In the genomic region with DNA sequence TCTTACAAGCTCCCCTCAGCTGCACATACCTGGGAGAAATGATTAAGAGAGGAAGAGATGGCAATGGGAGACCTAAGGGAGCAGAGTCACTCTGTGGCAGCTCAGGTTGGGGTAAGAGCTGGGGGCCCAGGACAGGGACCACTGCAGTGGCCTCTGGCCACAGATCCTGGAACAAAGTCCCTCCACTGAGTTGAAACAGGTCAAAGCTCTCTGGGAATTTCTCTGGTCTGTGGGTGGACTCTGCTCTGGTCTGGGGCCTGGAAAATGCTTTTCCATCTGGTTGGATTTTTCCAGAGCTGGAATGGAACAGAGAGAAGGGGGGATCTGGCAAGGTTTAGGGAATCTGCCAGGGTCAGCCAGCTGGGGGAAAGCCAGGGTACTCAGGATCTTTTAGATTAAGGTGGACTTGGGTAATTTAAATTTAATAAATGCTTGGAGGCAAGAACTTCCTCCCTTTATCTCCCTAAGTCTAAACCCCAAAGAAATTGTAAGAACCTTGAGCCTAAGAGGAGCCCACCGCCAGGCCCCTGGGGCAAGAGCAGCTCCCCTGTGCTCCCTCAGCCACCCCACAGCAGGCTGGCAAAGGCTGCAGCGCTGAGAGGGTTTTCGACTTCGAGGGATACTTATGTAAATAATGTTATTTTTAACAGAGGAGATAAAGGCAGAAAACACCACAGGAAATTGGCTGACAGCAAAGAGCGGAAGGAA, we compare ENCODE assay signal across 1 cellular context.
TF ChIP-seq lines count a peak whose summit lies in the region.

No MANE protein-coding gene starts in this region.

TF ChIP-seq in K562, 482 proteins besides CTCF, POLR2A, EP300 and RAD21:
- TF ChIP-seq ELF1 (tag; IDR thresholded peaks at IDR 0.05) = 0 out of 2 replicates have a peak, but pooled peaks have one; percentile 12
- peak; percentile 73; the same call in 1 of the 2 replicates for TF ChIP-seq GABPA (tag; conservative IDR thresholded peaks at IDR 0.05; ENCODE audit: low read depth)
- TF ChIP-seq ELF2 (CRISPR knock-in tag; IDR thresholded peaks at IDR 0.05) = no peak
- no peak for TF ChIP-seq JUNB (CRISPR knock-in tag; conservative IDR thresholded peaks at IDR 0.05)
- no peak for TF ChIP-seq NBN (IDR thresholded peaks at IDR 0.05; ENCODE audit: low read depth)
- TF ChIP-seq ZBTB40 (IDR thresholded peaks at IDR 0.05) = 0 out of 2 replicates have a peak, but pooled peaks have one; percentile 67
- TF ChIP-seq ZBTB40 (CRISPR knock-in tag; IDR thresholded peaks at IDR 0.05) = no peak
- no peak for TF ChIP-seq ZNF583 (CRISPR knock-in tag; IDR thresholded peaks at IDR 0.05)
- 0 out of 4 replicates have a peak, but pooled peaks of 1 of the 2 experiments have one; percentile 17 for TF ChIP-seq FOXA3 (CRISPR knock-in tag; conservative IDR thresholded peaks at IDR 0.05 in 1 of 2, IDR thresholded peaks at IDR 0.05 in 1 of 2)
